Comparison of ENCODE assay signal across 26 cellular contexts in the genomic region with DNA sequence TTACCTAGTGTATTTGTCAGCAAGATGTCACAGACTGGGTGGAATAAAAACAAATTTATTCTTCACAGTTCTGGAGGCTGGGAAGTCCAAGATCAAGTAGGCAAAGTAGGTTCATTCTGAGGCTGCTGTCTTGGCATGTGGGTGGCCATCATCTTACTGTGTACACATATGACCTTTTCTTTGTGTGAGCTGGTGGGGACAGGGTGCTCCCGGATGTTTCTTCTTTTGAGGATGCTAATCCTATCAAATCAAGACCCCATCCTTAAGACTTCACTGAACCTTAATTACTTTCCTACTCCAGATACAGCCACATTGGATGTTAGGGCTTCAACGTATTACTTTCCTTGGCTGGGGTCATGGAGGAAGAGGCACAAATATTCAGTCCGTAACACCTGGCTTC.
"Had no signal": no experiment of that assay in that cellular context is flagged by ENCODE, and none has a peak within 500 bp of the region (broad histone marks: within the 10 kb centered on the region; RNA-seq: fewer than 3 reads in every experiment).

No MANE protein-coding gene starts in this region.

- DNase-seq: activated B cell treated with CpG ODN at 0.5 μM for 24 hours; activated CD4-positive, alpha-beta memory T cell treated with anti-CD3 and anti-CD28 coated beads for 36 hours; activated CD4-positive, alpha-beta T cell treated with anti-CD3 and anti-CD28 coated beads for 4 hours; activated CD4-positive, alpha-beta T cell treated with anti-CD3 and anti-CD28 coated beads, Interleukin-2, amount 10 ng/mL, durations not matched to agents 24 days and 14 days; activated CD4-positive, alpha-beta T cell treated with anti-CD3 and anti-CD28 coated beads, Interleukin-2, amount 50 U/mL, for 1 hour; activated CD4-positive, alpha-beta T cell treated with anti-CD3 and anti-CD28 coated beads, Interleukin-2, amount 50 U/mL, for 4 hours; activated CD4-positive, CD25-positive, alpha-beta regulatory T cell treated with anti-CD3 and anti-CD28 coated beads, Interleukin-2, amount 50 U/mL, for 72 hours; activated CD8-positive, alpha-beta memory T cell treated with anti-CD3 and anti-CD28 coated beads, Interleukin-2, amount 50 U/mL, for 4 hours; activated CD8-positive, alpha-beta T cell treated with anti-CD3 and anti-CD28 coated beads for 36 hours; activated effector memory CD4-positive, alpha-beta T cell treated with anti-CD3 and anti-CD28 coated beads, Interleukin-2, amount 50 U/mL, for 16 hours; activated gamma-delta T cell treated with Interleukin-2 at 50 U/mL for 16 hours; activated naive CD4-positive, alpha-beta T cell; activated naive CD4-positive, alpha-beta T cell treated with anti-CD3 and anti-CD28 coated beads for 36 hours; activated naive CD4-positive, alpha-beta T cell treated with anti-CD3 and anti-CD28 coated beads, Interleukin-2, amount 50 U/mL, for 16 hours; activated naive CD8-positive, alpha-beta T cell treated with anti-CD3 and anti-CD28 coated beads for 36 hours; activated T-cell treated with anti-CD3 and anti-CD28 coated beads for 4 hours; activated T-cell treated with anti-CD3 and anti-CD28 coated beads, Interleukin-2, amount 50 U/mL, for 1 hour; activated T-cell treated with anti-CD3 and anti-CD28 coated beads, Interleukin-2, amount 50 U/mL, for 4 hours; activated T-cell treated with anti-CD3 and anti-CD28 coated beads, Interleukin-2, amount 50 U/mL, for 72 hours; adrenal gland; amygdala; anterior cingulate cortex; caudate nucleus; T-helper 1 cell; T-helper 2 cell; T-helper 9 cell had no signal
